8 cellular contexts compared by ENCODE assay signal in genomic region chr1:107965112-107965991, GRCh38. TPM values are rescaled to one million over a fixed set of nuclear protein-coding genes. Genes with fewer than 3 reads are reported as not detected.
DNase-seq lines count a peak whose midpoint lies in the region; ATAC-seq and TF ChIP-seq lines count a peak whose summit lies in the region.

TSS of gene VAV3 (minus strand) at chr1:107965180. CDS start at chr1:107964869, 311 bp downstream.

- H3K9me3 Mint-ChIP-seq in chondrocyte (ENCODE audit: low read depth), result no peaks in the 10 kb centered on the region

- peak within 1 kb of the TSS; percentile 99 for H3K4me2 ChIP-seq in smooth muscle cell

- H3K4me3 Mint-ChIP-seq in chondrocyte (ENCODE audit: unreplicated experiment), result peak within 1 kb of the TSS; percentile 82

- 2% methylated on average over 52 of the region's 72 CpGs for WGBS in smooth muscle cell (ENCODE audit: low lambda C conversion rate)

- no peak within 1 kb of the TSS for H3K27ac Mint-ChIP-seq in chondrocyte (ENCODE audit: unreplicated experiment)

- no peak within 1 kb of the TSS for H3K9ac ChIP-seq in smooth muscle cell (ENCODE audit: low read depth)

- peak within 1 kb of the TSS; percentile 57 for H3K4me3 ChIP-seq in smooth muscle cell

- TF ChIP-seq CTCF in GM10266 (IDR thresholded peaks at IDR 0.05; ENCODE audit: control insufficient read depth, insufficient read depth, low read depth, missing control alignments), result no peak
- peak; percentile 50 for TF ChIP-seq CTCF in chondrocyte (IDR thresholded peaks at IDR 0.05)
- no peak for TF ChIP-seq CTCF in smooth muscle cell (IDR thresholded peaks at IDR 0.05; ENCODE audit: borderline replicate concordance, insufficient read depth, poor library complexity, severe bottlenecking)

- H3K36me3 ChIP-seq in smooth muscle cell (ENCODE audit: low read depth), result no peaks in the 10 kb centered on the region

- no peaks in the 10 kb centered on the region for H3K79me2 ChIP-seq in smooth muscle cell (ENCODE audit: low read depth)

- H2AFZ ChIP-seq in smooth muscle cell (ENCODE audit: low read depth), result peak within 1 kb of the TSS; percentile 90

- no peak within 1 kb of the TSS for H3K27ac ChIP-seq in smooth muscle cell (ENCODE audit: low read depth)

- no peaks in the 10 kb centered on the region for H3K9me3 ChIP-seq in smooth muscle cell (replicated peaks; ENCODE audit: low read depth)

- peaks cover 27% of the 10 kb centered on the region for H3K27me3 Mint-ChIP-seq in chondrocyte (ENCODE audit: low read depth)

- H3K4me1 Mint-ChIP-seq in chondrocyte (ENCODE audit: low read depth), result peaks cover 18% of the 10 kb centered on the region

- peaks cover 39% of the 10 kb centered on the region for H3K27me3 ChIP-seq in smooth muscle cell (ENCODE audit: low read depth)

- no peaks in the 10 kb centered on the region for H4K20me1 ChIP-seq in smooth muscle cell (ENCODE audit: low read depth)

- peak; percentile 27 to 33 for ATAC-seq in activated CD4-positive, CD25-positive, alpha-beta regulatory T cell treated with anti-CD3 and anti-CD28 coated beads, Interleukin-2, amount 50 U/mL, for 24 hours
- ATAC-seq in HG02970 (IDR thresholded peaks at IDR 0.05; ENCODE audit: low FRiP score, unreplicated experiment), result no peak

- H3K4me1 ChIP-seq in smooth muscle cell (ENCODE audit: low read depth), result peaks cover 16% of the 10 kb centered on the region

- DNase-seq in GM10266 (ENCODE audit: extremely low spot score) (peak; percentile 73), NCI-H1930 (lab: John Stamatoyannopoulos, UW) (peak; percentile 48 to 51), chondrocyte (ENCODE audit: low spot score) (no peak), iris pigment epithelial cell (ENCODE audit: low read depth) (peak; percentile 58), smooth muscle cell (lab: John Stamatoyannopoulos, UW; ENCODE audit: unreplicated experiment) (peak; percentile 14), SW480 (ENCODE audit: low spot score) (no peak)

- no peaks in the 10 kb centered on the region for H3F3A ChIP-seq in smooth muscle cell (ENCODE audit: low read depth)

- peaks cover 2% of the 10 kb centered on the region for H3K36me3 Mint-ChIP-seq in chondrocyte (ENCODE audit: low read depth)

RNA-seq across cellular contexts. Expression of gene VAV3, which starts in this region (rescaled TPM):
- total RNA-seq in chondrocyte, result 0.12 TPM in 1 of 3 replicates, not detected in the others
- 6.9 and 10.1 TPM in 2 replicates for total RNA-seq in smooth muscle cell
- 0.62 and 3.1 TPM in 2 replicates for polyA plus RNA-seq in smooth muscle cell

Comparison
In these comparisons a context has a peak if more than half of its experiments do, and no peak if none do; other contexts are left out.
1. DNase-seq: peak in GM10266 (single experiment), NCI-H1930 (2 of 2), iris pigment epithelial cell (single experiment) and smooth muscle cell (single experiment); none in chondrocyte (single experiment) and SW480 (single experiment).